ENCODE assay signal across 9 cellular contexts in the genomic region with DNA sequence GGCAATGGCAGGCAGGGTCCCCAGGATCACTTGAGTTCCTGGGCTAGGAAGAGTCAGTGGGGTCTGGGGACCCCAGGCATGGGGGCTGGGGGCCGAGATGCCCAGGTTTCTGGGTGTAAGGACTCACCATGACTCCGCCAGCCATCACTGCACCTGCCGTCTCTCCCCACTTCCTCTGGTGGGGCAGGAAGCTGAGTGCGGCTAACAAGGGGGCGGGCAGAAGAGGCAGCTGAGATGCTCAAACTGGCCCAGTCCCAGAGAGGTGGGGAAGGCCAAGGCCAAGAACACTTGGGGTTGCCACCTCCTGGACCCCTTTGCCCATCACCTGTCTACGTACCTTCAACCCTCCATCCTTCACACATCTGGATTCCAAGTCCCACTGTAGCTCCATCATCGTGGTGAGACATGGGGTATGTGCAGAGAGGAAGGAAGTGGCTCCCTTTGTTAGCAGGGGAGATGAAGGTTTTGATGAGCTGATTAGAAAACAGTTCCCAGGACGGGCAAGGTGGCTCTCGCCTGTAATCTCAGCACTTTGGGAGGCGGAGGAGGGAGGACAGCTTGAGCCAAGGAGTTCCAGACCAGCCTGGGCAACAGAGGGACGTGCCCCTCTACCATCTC. TPM values are rescaled to one million over a fixed set of nuclear protein-coding genes. Genes with fewer than 3 reads are reported as not detected.
DNase-seq lines count a peak whose midpoint lies in the region; ATAC-seq, FAIRE-seq and TF ChIP-seq lines count a peak whose summit lies in the region.
"Had no signal": no experiment of that assay in that cellular context is flagged by ENCODE, and none has a peak within 500 bp of the region (broad histone marks: within the 10 kb centered on the region; RNA-seq: fewer than 3 reads in every experiment).

A gene with protein sequence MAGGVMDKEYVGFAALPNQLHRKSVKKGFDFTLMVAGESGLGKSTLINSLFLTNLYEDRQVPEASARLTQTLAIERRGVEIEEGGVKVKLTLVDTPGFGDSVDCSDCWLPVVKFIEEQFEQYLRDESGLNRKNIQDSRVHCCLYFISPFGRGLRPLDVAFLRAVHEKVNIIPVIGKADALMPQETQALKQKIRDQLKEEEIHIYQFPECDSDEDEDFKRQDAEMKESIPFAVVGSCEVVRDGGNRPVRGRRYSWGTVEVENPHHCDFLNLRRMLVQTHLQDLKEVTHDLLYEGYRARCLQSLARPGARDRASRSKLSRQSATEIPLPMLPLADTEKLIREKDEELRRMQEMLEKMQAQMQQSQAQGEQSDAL (minus strand): TSS at position 164 of the 618 bp plus-strand sequence. CDS start 19 bp downstream, at position 145.

- in situ Hi-C loops in HepG2 (cut with HindIII; ENCODE audit: extremely low pct_ligation_motif_present, low pct_unique_long_range_greater_than_20kb) = no loop called here

- TF ChIP-seq EP300 in HepG2 (IDR thresholded peaks at IDR 0.05; ENCODE audit: low read depth in 2 of 2, low read length in 2 of 2) = no peak
- no peak for TF ChIP-seq EP300 in HepG2 (CRISPR knock-in tag; IDR thresholded peaks at IDR 0.05; ENCODE audit: borderline replicate concordance)

- DNase-seq in HepG2 (ENCODE audit: low spot score) (no peak), right lobe of liver (no peak), activated T-cell treated with anti-CD3 and anti-CD28 coated beads for 4 hours (peak; percentile 58), natural killer cell (peak; percentile 70), cerebellar nuclear complex (lab: John Stamatoyannopoulos, UW) (no peak), MCF 10A (ENCODE audit: unreplicated experiment) (no peak), kidney tubule cell (ENCODE audit: low spot score) (no peak)

- peaks cover 39% of the 10 kb centered on the region for H3K4me1 ChIP-seq in HepG2 (ENCODE audit: insufficient read depth, low read length)
- peaks cover 0 to 6% (median 2%) of the 10 kb centered on the region in 4 donors for H3K4me1 ChIP-seq in right lobe of liver

- POLR2A ChIA-PET in HepG2 (lab: Yijun Ruan, JAX) (interaction anchor here (0.8 to 2.9 kb wide), 4 partner anchors 10 to 25 kb away, joined by 3 to 14 read pairs (median 8); a partner anchor contains a TSS), MCF 10A (lab: Yijun Ruan, JAX) (interaction anchor here (0.7 to 1.7 kb wide), 6 partner anchors 10 to 27 kb away, joined by 3 to 9 read pairs (median 4); a partner anchor contains a TSS)

- no peaks in the 10 kb centered on the region for H3K9me3 Mint-ChIP-seq in natural killer cell
- H3K9me3 Mint-ChIP-seq in MCF 10A (ENCODE audit: unreplicated experiment) = no peaks in the 10 kb centered on the region

- WGBS in HepG2 (ENCODE audit: low lambda C conversion rate) = 72% methylated on average over 11 of the region's 11 CpGs
- 62% methylated on average over 4 of the region's 11 CpGs for WGBS in right lobe of liver (ENCODE audit: insufficient coverage, low coverage, low lambda C conversion rate, missing lambda C conversion rate)

- no peaks in the 10 kb centered on the region for H3K27me3 ChIP-seq in HepG2 (ENCODE audit: control insufficient read depth in 1 of 2, insufficient read depth in 2 of 2, low read length in 2 of 2)
- H3K27me3 ChIP-seq in right lobe of liver = no peaks in the 10 kb centered on the region

- TF ChIP-seq POLR2A in HepG2 (IDR thresholded peaks at IDR 0.05; ENCODE audit: insufficient read depth in 1 of 2, low read depth in 2 of 2, low read length in 2 of 2) = no peak
- no peak for TF ChIP-seq POLR2A in right lobe of liver (IDR thresholded peaks at IDR 0.05)

- no peak for TF ChIP-seq CTCF in HepG2 (CRISPR knock-in tag; IDR thresholded peaks at IDR 0.05)
- TF ChIP-seq CTCF in right lobe of liver (IDR thresholded peaks at IDR 0.05) = no peak
- no peak for TF ChIP-seq CTCF in natural killer cell (IDR thresholded peaks at IDR 0.05)
- TF ChIP-seq CTCF in MCF 10A (IDR thresholded peaks at IDR 0.05; ENCODE audit: unreplicated experiment) = no peak

- H4K20me1 ChIP-seq in HepG2 (ENCODE audit: insufficient read depth, low read length) = no peaks in the 10 kb centered on the region

- H3K9me3 ChIP-seq in HepG2 (ENCODE audit: low read length) (no peaks in the 10 kb centered on the region), right lobe of liver (no peaks in the 10 kb centered on the region)

- H3K27ac ChIP-seq in HepG2 (ENCODE audit: extremely low read length, insufficient read depth, low read length) = no peak within 1 kb of the TSS
- H3K27ac ChIP-seq in right lobe of liver = no peak within 1 kb of the TSS
- H3K27ac ChIP-seq: SK-N-MC had no signal

- H3K4me3 Mint-ChIP-seq in natural killer cell (peak within 1 kb of the TSS; percentile 84), MCF 10A (ENCODE audit: unreplicated experiment) (no peak within 1 kb of the TSS)

- no peak within 1 kb of the TSS for H2AFZ ChIP-seq in HepG2 (ENCODE audit: low read length)

- ATAC-seq in HepG2 = no peak
- no peak for ATAC-seq in right lobe of liver
- peak; percentile 38 to 50 (median 41) for ATAC-seq in natural killer cell
- ATAC-seq in HG03520 (IDR thresholded peaks at IDR 0.05; ENCODE audit: unreplicated experiment) = no peak

- CTCF ChIA-PET in HepG2 (lab: Yijun Ruan, JAX; ENCODE audit: low intra/inter-chr PET ratio, low total read pairs) (no interaction called here), MCF 10A (lab: Yijun Ruan, JAX) (interaction anchor here (0.6 to 1.1 kb wide), 3 partner anchors 14 to 204 kb away, joined by 3 to 4 read pairs (median 3); no protein-coding TSS in a partner anchor)

- peaks cover 51 to 57% of the 10 kb centered on the region in 2 donors for H3K4me1 Mint-ChIP-seq in natural killer cell
- peaks cover 7% of the 10 kb centered on the region for H3K4me1 Mint-ChIP-seq in MCF 10A (ENCODE audit: insufficient read depth, unreplicated experiment)

- H3K4me3 ChIP-seq in HepG2 (replicated peaks in 1 of 3; ENCODE audit: insufficient read depth in 1 of 3, low read depth in 2 of 3, low read length in 3 of 3) (peak within 1 kb of the TSS in 1 of 3 experiments; percentile 27; a peak in 1 of 6 replicates), right lobe of liver (no peak within 1 kb of the TSS)
- H3K4me3 ChIP-seq: SK-N-MC had no signal

- no peaks in the 10 kb centered on the region for H3K36me3 ChIP-seq in HepG2 (replicated peaks in 1 of 2; ENCODE audit: control insufficient read depth in 1 of 2, insufficient read depth in 2 of 2, low read length in 2 of 2)
- no peaks in the 10 kb centered on the region for H3K36me3 ChIP-seq in right lobe of liver

- H3K4me2 ChIP-seq in HepG2 (ENCODE audit: low read depth, low read length) = peak within 1 kb of the TSS; percentile 54

- FAIRE-seq in HepG2 (lab: Jason Lieb, UNC) = no peak

- H3K36me3 Mint-ChIP-seq in natural killer cell (no peaks in the 10 kb centered on the region), MCF 10A (ENCODE audit: insufficient read depth, unreplicated experiment) (peaks cover 20% of the 10 kb centered on the region)

- peaks cover 2% of the 10 kb centered on the region for H3K79me2 ChIP-seq in HepG2 (ENCODE audit: insufficient read depth, low read length)

- BruUV-seq in HepG2 (replicated peaks; lab: Mats Ljungman, UMichigan) (no TSS peak), MCF 10A (replicated peaks; lab: Mats Ljungman, UMichigan) (no TSS peak)

- no peak within 1 kb of the TSS for H3K9ac ChIP-seq in HepG2 (ENCODE audit: insufficient read depth, low read depth, low read length)

- no peak for TF ChIP-seq RAD21 in HepG2 (CRISPR knock-in tag; IDR thresholded peaks at IDR 0.05)

- intact Hi-C loops in HepG2 (cut with micrococcal nuclease; ENCODE audit: unreplicated experiment) (no loop called here), right lobe of liver (cut with DNase I) (no loop called here), natural killer cell (cut with micrococcal nuclease) (no loop called here), MCF 10A (cut with micrococcal nuclease) (no loop called here)

- no peaks in the 10 kb centered on the region for H3K27me3 Mint-ChIP-seq in natural killer cell (ENCODE audit: low read depth in 2 of 2)
- H3K27me3 Mint-ChIP-seq in MCF 10A (ENCODE audit: insufficient read depth, unreplicated experiment) = no peaks in the 10 kb centered on the region

- H3K27ac Mint-ChIP-seq in natural killer cell (peak within 1 kb of the TSS; percentile 99 to 100), MCF 10A (ENCODE audit: low read depth, unreplicated experiment) (no peak within 1 kb of the TSS)

TF ChIP-seq in HepG2, 621 proteins besides CTCF, POLR2A, EP300 and RAD21 (continues in another document):
- TF ChIP-seq ZFP41 (CRISPR knock-in tag; IDR thresholded peaks at IDR 0.05; ENCODE audit: borderline replicate concordance) (no peak), NKX3-1 (CRISPR knock-in tag; IDR thresholded peaks at IDR 0.05) (no peak), MED1 (CRISPR knock-in tag; IDR thresholded peaks at IDR 0.05) (no peak), ZNF468 (CRISPR knock-in tag; IDR thresholded peaks at IDR 0.05) (no peak), KDM5A (IDR thresholded peaks at IDR 0.05; ENCODE audit: borderline replicate concordance, low read length) (no peak)

RNA-seq across cellular contexts. Expression of the gene that starts here (rescaled TPM):
- total RNA-seq in HepG2 (2016; rRNA removed; fragmentation: Illumina TruSeq; extraction: Trizol) = 0.18 and 0.27 TPM in 2 replicates
- 0.18 and 0.51 TPM in 2 replicates for total RNA-seq in HepG2 (2016; cell fraction: cytosol; rRNA removed; fragmentation: Illumina TruSeq; extraction: Trizol; ENCODE audit: low read depth)
- total RNA-seq in HepG2 (2016; cell fraction: insoluble cytoplasmic fraction; rRNA removed; fragmentation: Illumina TruSeq; extraction: Trizol) = 0.17 and 0.18 TPM in 2 replicates
- 0.28 and 0.68 TPM in 2 replicates for total RNA-seq in HepG2 (2016; cell fraction: membrane; rRNA removed; fragmentation: Illumina TruSeq; extraction: Trizol)
- total RNA-seq in HepG2 (2016; cell fraction: nucleus; rRNA removed; fragmentation: Illumina TruSeq; extraction: Trizol) = not detected in 2 replicates
- polyA plus RNA-seq in HepG2 (2011; rRNA removed) = 0.67 and 0.94 TPM in 2 replicates
- 0.56 and 0.76 TPM in 2 replicates for polyA plus RNA-seq in HepG2 (2011; cell fraction: cytosol; rRNA removed)
- polyA plus RNA-seq in HepG2 (2011; cell fraction: nucleus; rRNA removed) = 1.0 and 1.3 TPM in 2 replicates
- polyA plus RNA-seq in HepG2 (2012) = 1.1 and 1.7 TPM in 2 replicates
- polyA plus RNA-seq in HepG2 (2016; cell fraction: cytosol; fragmentation: Illumina TruSeq; extraction: Trizol; ENCODE audit: low read depth) = 4.2 and 4.6 TPM in 2 replicates
- polyA plus RNA-seq in HepG2 (2016; cell fraction: insoluble cytoplasmic fraction; fragmentation: Illumina TruSeq; extraction: Trizol; ENCODE audit: low read depth) = 0.76 and 0.85 TPM in 2 replicates
- polyA plus RNA-seq in HepG2 (2016; cell fraction: membrane; fragmentation: Illumina TruSeq; extraction: Trizol; ENCODE audit: low read depth) = 3.3 and 3.8 TPM in 2 replicates
- polyA plus RNA-seq in HepG2 (2016; cell fraction: nucleus; fragmentation: Illumina TruSeq; extraction: Trizol; ENCODE audit: insufficient read depth, low read depth) = 0.65 and 1.1 TPM in 2 replicates
- 0.24 TPM in 1 of 2 replicates, not detected in the other for polyA minus RNA-seq in HepG2 (2011; rRNA and poly(A)+ RNA removed; ENCODE audit: low replicate concordance)
- polyA minus RNA-seq in HepG2 (2011; cell fraction: cytosol; rRNA and poly(A)+ RNA removed) = not detected in 2 replicates
- 0.13 TPM in 1 of 2 replicates, not detected in the other for polyA minus RNA-seq in HepG2 (2011; cell fraction: nucleus; rRNA and poly(A)+ RNA removed)
- total RNA-seq in right lobe of liver = 1 to 10 TPM in 3 of 6 experiments, under 1 TPM in 3; 0.12 to 1.7 (median 0.93) TPM
- 100 to 1,000 TPM; 196 to 210 (median 205) TPM for total RNA-seq in natural killer cell
- total RNA-seq in MCF 10A (2022) = 1.3 and 1.7 TPM in 2 replicates

Comparison
In these comparisons a context has a peak if more than half of its experiments do, and no peak if none do; other contexts are left out.
1. RNA of the gene that starts here (total RNA-seq): 196 to 210 TPM in natural killer cell; 1.3 to 1.7 TPM in MCF 10A, 0.12 to 1.7 TPM in right lobe of liver and 0.17 to 0.68 TPM in HepG2; every median in the first group is over 10 times any median in the second.
2. ATAC-seq: peak in natural killer cell (3 of 3); none in HepG2 (single experiment), right lobe of liver (0 of 4) and HG03520 (single experiment).
3. DNase-seq: peak in activated T-cell treated with anti-CD3 and anti-CD28 coated beads for 4 hours (single experiment) and natural killer cell (single experiment); none in HepG2 (single experiment), right lobe of liver (0 of 3), cerebellar nuclear complex (0 of 2), MCF 10A (single experiment) and kidney tubule cell (single experiment).